Comparison of ENCODE assay signal across 21 cellular contexts in the genomic region with DNA sequence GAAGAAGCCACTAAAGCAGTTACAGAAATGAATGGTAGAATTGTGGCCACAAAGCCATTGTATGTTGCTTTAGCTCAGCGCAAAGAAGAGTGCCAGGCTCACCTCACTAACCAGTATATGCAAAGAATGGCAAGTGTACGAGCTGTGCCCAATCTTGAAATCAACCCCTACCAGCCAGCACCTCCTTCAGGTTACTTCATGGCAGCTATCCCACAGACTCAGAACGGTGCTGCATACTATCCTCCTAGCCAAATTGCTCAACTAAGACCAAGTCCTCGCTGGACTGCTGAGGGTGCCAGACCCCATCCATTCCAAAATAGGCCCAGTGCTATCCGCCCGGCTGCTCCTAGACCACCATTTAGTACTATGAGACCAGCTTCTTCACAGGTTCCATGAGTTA. TPM values are rescaled to one million over a fixed set of nuclear protein-coding genes. Genes with fewer than 3 reads are reported as not detected.
"Had no signal": no experiment of that assay in that cellular context is flagged by ENCODE, and none has a peak within 500 bp of the region (broad histone marks: within the 10 kb centered on the region; RNA-seq: fewer than 3 reads in every experiment).

No MANE protein-coding gene starts in this region.

- FAIRE-seq: TTC549 had no signal

- H3K27me3 ChIP-seq: testis, upper lobe of left lung had no signal

- H3K4me3 ChIP-seq: gastrocnemius medialis, left ventricle myocardium inferior, prostate gland had no signal

- DNase-seq: activated CD4-positive, alpha-beta T cell treated with anti-CD3 and anti-CD28 coated beads, Interleukin-2, amount 10 ng/mL, durations not matched to agents 7 days and 5 days; activated CD8-positive, alpha-beta memory T cell treated with anti-CD3 and anti-CD28 coated beads, Interleukin-2, amount 50 U/mL, for 48 hours; activated CD8-positive, alpha-beta T cell treated with anti-CD3 and anti-CD28 coated beads, Interleukin-2, amount 10 ng/mL, durations not matched to agents 7 days and 5 days; activated effector memory CD4-positive, alpha-beta T cell treated with anti-CD3 and anti-CD28 coated beads, Interleukin-2, amount 50 U/mL, for 16 hours; activated naive CD4-positive, alpha-beta T cell treated with anti-CD3 and anti-CD28 coated beads, Interleukin-2, amount 50 U/mL, for 16 hours; activated T-cell treated with anti-CD3 and anti-CD28 coated beads, Interleukin-2, amount 50 U/mL, for 72 hours; aorta; cerebellar nuclear complex; cortex of kidney; effector CD4-positive, alpha-beta T cell; gastrocnemius medialis; head of caudate nucleus; left ventricle myocardium inferior; naive B cell; right cardiac atrium; stimulated activated CD4-positive, alpha-beta T cell treated with anti-CD3 and anti-CD28 coated beads, Interleukin-2, amount 100 ng/mL, for 24 hours; SW 1271; testis; upper lobe of left lung had no signal

- H3K36me3 ChIP-seq: gastrocnemius medialis, left ventricle myocardium inferior, prostate gland, upper lobe of left lung had no signal

- H3K4me1 ChIP-seq: prostate gland, testis had no signal

- ATAC-seq: activated CD8-positive, alpha-beta T cell treated with anti-CD3 and anti-CD28 coated beads, Interleukin-2, amount 10 ng/mL, durations not matched to agents 7 days and 5 days; activated T-cell treated with anti-CD3 and anti-CD28 coated beads, Interleukin-2, amount 50 U/mL, for 72 hours; gastrocnemius medialis; right cardiac atrium had no signal

- H3K9me3 ChIP-seq: gastrocnemius medialis, prostate gland, testis, upper lobe of left lung had no signal

- H3K27ac Mint-ChIP-seq: activated CD4-positive, alpha-beta T cell treated with anti-CD3 and anti-CD28 coated beads, Interleukin-2, amount 10 ng/mL, durations not matched to agents 7 days and 5 days; activated CD8-positive, alpha-beta T cell treated with anti-CD3 and anti-CD28 coated beads, Interleukin-2, amount 10 ng/mL, durations not matched to agents 7 days and 5 days; activated T-cell treated with anti-CD3 and anti-CD28 coated beads, Interleukin-2, amount 50 U/mL, for 72 hours had no signal

- H3K4me3 Mint-ChIP-seq: activated CD4-positive, alpha-beta T cell treated with anti-CD3 and anti-CD28 coated beads, Interleukin-2, amount 10 ng/mL, durations not matched to agents 7 days and 5 days; activated CD8-positive, alpha-beta T cell treated with anti-CD3 and anti-CD28 coated beads, Interleukin-2, amount 10 ng/mL, durations not matched to agents 7 days and 5 days; activated T-cell treated with anti-CD3 and anti-CD28 coated beads, Interleukin-2, amount 50 U/mL, for 72 hours had no signal

- H3K27ac ChIP-seq: gastrocnemius medialis, left ventricle myocardium inferior, prostate gland, testis, upper lobe of left lung had no signal

RNA-seq across cellular contexts. Expression of gene SRGAP1, which starts 21.5 kb away (rescaled TPM):
- total RNA-seq: activated CD4-positive, alpha-beta T cell treated with anti-CD3 and anti-CD28 coated beads, Interleukin-2, amount 10 ng/mL, durations not matched to agents 7 days and 5 days; activated CD8-positive, alpha-beta T cell treated with anti-CD3 and anti-CD28 coated beads, Interleukin-2, amount 10 ng/mL, durations not matched to agents 7 days and 5 days had no signal
